Comparison of ENCODE assay signal across 1 cellular context in genomic region chr19:51777570-51778460, GRCh38.
A peak's percentile ranks its signal among the peaks of the same experiment; 100 is the strongest.
TF ChIP-seq lines count a peak whose summit lies in the region.

No MANE protein-coding gene starts in this region.

TF ChIP-seq in GM12878, 131 proteins besides CTCF, POLR2A, EP300 and RAD21:
- TF ChIP-seq MTA2 (IDR thresholded peaks at IDR 0.05; ENCODE audit: low read depth) (no peak), YY1 (IDR thresholded peaks at IDR 0.05; ENCODE audit: low read depth, low read length) (peak; percentile 46; the same call in 1 of the 2 replicates), BCLAF1 (IDR thresholded peaks at IDR 0.05) (no peak), ZNF207 (IDR thresholded peaks at IDR 0.05; ENCODE audit: borderline replicate concordance) (0 out of 2 replicates have a peak, but pooled peaks have one; percentile 52), ZNF384 (IDR thresholded peaks at IDR 0.05; ENCODE audit: borderline replicate concordance, low read depth, low read length) (no peak), SMC3 (IDR thresholded peaks at IDR 0.05; ENCODE audit: borderline replicate concordance, low read length) (peak; percentile 38; the same call in 1 of the 2 replicates), IKZF1 (conservative IDR thresholded peaks at IDR 0.05) (0 out of 2 replicates have a peak, but pooled peaks have one; percentile 16), MTA3 (IDR thresholded peaks at IDR 0.05; ENCODE audit: borderline replicate concordance, low read length) (no peak)
